Comparison of ENCODE assay signal across 2 cellular contexts in genomic region chr1:71307451-71307850, GRCh38.
TF ChIP-seq lines count a peak whose summit lies in the region.

No MANE protein-coding gene starts in this region.

TF ChIP-seq in H1, 55 proteins besides CTCF, POLR2A, EP300 and RAD21 (continued from another document):
- TF ChIP-seq PHF8 (conservative IDR thresholded peaks at IDR 0.05; ENCODE audit: low read depth, low read length) = no peak
- TF ChIP-seq EGR1 (IDR thresholded peaks at IDR 0.05; ENCODE audit: borderline replicate concordance, low read depth, low read length) = no peak
- no peak for TF ChIP-seq RXRA (IDR thresholded peaks at IDR 0.05; ENCODE audit: insufficient read depth, low read depth, low read length)

TF ChIP-seq in HepG2, 621 proteins besides CTCF, POLR2A, EP300 and RAD21 (continued from another document):
- TF ChIP-seq MXD1 (CRISPR knock-in tag; IDR thresholded peaks at IDR 0.05) (no peak), ZNF549 (CRISPR knock-in tag; IDR thresholded peaks at IDR 0.05) (no peak), CEBPG (CRISPR knock-in tag; IDR thresholded peaks at IDR 0.05) (no peak), NR1H2 (CRISPR knock-in tag; IDR thresholded peaks at IDR 0.05; ENCODE audit: borderline replicate concordance, low read depth) (no peak), GZF1 (CRISPR knock-in tag; IDR thresholded peaks at IDR 0.05) (no peak), ZNF564 (CRISPR knock-in tag; IDR thresholded peaks at IDR 0.05) (no peak), ZNF260 (CRISPR knock-in tag; IDR thresholded peaks at IDR 0.05; ENCODE audit: borderline replicate concordance, low read depth) (no peak), SNAPC4 (CRISPR knock-in tag; IDR thresholded peaks at IDR 0.05) (no peak), ZNF34 (CRISPR knock-in tag; IDR thresholded peaks at IDR 0.05; ENCODE audit: borderline replicate concordance) (no peak), ZNF761 (CRISPR knock-in tag; conservative IDR thresholded peaks at IDR 0.05) (no peak), ETV5 (CRISPR knock-in tag; IDR thresholded peaks at IDR 0.05; ENCODE audit: borderline replicate concordance) (no peak), ZNF276 (CRISPR knock-in tag; IDR thresholded peaks at IDR 0.05; ENCODE audit: low read depth) (no peak), FOXA1 (IDR thresholded peaks at IDR 0.05) (no peak), FOXA1 (CRISPR knock-in tag; IDR thresholded peaks at IDR 0.05) (no peak), HOXA3 (CRISPR knock-in tag; IDR thresholded peaks at IDR 0.05) (no peak), ZNF790 (CRISPR knock-in tag; IDR thresholded peaks at IDR 0.05; ENCODE audit: borderline replicate concordance) (no peak), ZBTB33 (CRISPR knock-in tag; IDR thresholded peaks at IDR 0.05) (no peak)
